In the genomic region with DNA sequence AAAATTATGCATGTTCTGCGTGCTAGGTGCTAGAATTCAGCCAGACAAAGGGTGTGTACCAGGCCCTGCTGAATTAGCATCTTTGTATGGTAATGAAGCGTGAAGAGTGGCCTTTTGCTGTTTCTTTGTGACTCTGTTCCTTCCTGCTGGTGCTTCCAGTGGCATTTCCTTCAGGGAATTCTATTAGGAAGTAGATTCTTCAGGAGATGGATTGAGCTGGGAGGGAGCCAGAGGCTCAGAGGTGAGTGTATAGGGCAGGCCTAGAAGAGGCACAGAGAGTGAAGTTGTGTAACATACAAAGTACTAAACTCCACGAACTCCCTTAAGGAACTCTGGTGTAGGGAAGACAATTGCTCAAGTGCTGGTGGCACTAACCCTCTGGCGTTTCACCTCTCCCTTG, we compare ENCODE assay signal across 20 cellular contexts.
"Had no signal": no experiment of that assay in that cellular context is flagged by ENCODE, and none has a peak within 500 bp of the region (broad histone marks: within the 10 kb centered on the region; RNA-seq: fewer than 3 reads in every experiment).

No MANE protein-coding gene starts in this region.

- ATAC-seq: left lung; naive thymus-derived CD8-positive, alpha-beta T cell; sciatic nerve; stimulated activated memory B cell treated with anti-CD40 and anti-IgM and Interleukin-4, amounts not matched to agents 10 μg/mL and 1 μg/mL and 100 μg/mL, for 72 hours; stimulated activated naive CD8-positive, alpha-beta T cell treated with anti-CD3 and anti-CD28 coated beads, Interleukin-15, Interleukin-2, amounts not matched to agents 100 U/mL and 50 U/mL, for 24 hours had no signal

- H3K4me3 Mint-ChIP-seq: naive thymus-derived CD8-positive, alpha-beta T cell; nephron progenitor cell; stimulated activated memory B cell treated with anti-CD40 and anti-IgM and Interleukin-4, amounts not matched to agents 10 μg/mL and 1 μg/mL and 100 μg/mL, for 72 hours; type B pancreatic cell had no signal

- DNase-seq: cerebellar nuclear complex; cortex of kidney; effector CD4-positive, alpha-beta T cell; left lung; mesenchymal stem cell; midbrain; naive thymus-derived CD8-positive, alpha-beta T cell; nephron progenitor cell; stimulated activated CD4-positive, alpha-beta T cell treated with anti-CD3 and anti-CD28 coated beads, Interleukin-2, amount 100 ng/mL, for 24 hours; stimulated activated CD4-positive, alpha-beta T cell treated with anti-CD3 and anti-CD28 coated beads, Interleukin-4, amount 100 ng/mL, for 24 hours; stimulated activated naive CD8-positive, alpha-beta T cell treated with anti-CD3 and anti-CD28 coated beads, Interleukin-15, Interleukin-2, amounts not matched to agents 100 U/mL and 50 U/mL, for 24 hours; substantia nigra; testis; tibial artery had no signal

- H3K36me3 Mint-ChIP-seq: naive thymus-derived CD8-positive, alpha-beta T cell; stimulated activated memory B cell treated with anti-CD40 and anti-IgM and Interleukin-4, amounts not matched to agents 10 μg/mL and 1 μg/mL and 100 μg/mL, for 72 hours; type B pancreatic cell had no signal

- H3K36me3 ChIP-seq: left lung, neutrophil, tibial artery had no signal

- H3K27ac Mint-ChIP-seq: naive thymus-derived CD8-positive, alpha-beta T cell; nephron progenitor cell; progenitor cell of endocrine pancreas; stimulated activated memory B cell treated with anti-CD40 and anti-IgM and Interleukin-4, amounts not matched to agents 10 μg/mL and 1 μg/mL and 100 μg/mL, for 72 hours; type B pancreatic cell had no signal

- H3K4me3 ChIP-seq: left lung, testis, tibial artery had no signal

- H3K9me3 Mint-ChIP-seq: nephron progenitor cell, type B pancreatic cell had no signal

- H3K27me3 ChIP-seq: neutrophil, testis had no signal

- H3K4me1 ChIP-seq: left lung, parathyroid adenoma, testis, tibial artery had no signal

- H3K27ac ChIP-seq: left lung, neutrophil, parathyroid adenoma, testis, tibial artery had no signal

- H3K9me3 ChIP-seq: left lung, neutrophil, testis, tibial artery had no signal

- H3K4me1 Mint-ChIP-seq: naive thymus-derived CD8-positive, alpha-beta T cell; nephron progenitor cell; stimulated activated memory B cell treated with anti-CD40 and anti-IgM and Interleukin-4, amounts not matched to agents 10 μg/mL and 1 μg/mL and 100 μg/mL, for 72 hours had no signal
